Comparison of ENCODE assay signal across 35 cellular contexts in the genomic region with DNA sequence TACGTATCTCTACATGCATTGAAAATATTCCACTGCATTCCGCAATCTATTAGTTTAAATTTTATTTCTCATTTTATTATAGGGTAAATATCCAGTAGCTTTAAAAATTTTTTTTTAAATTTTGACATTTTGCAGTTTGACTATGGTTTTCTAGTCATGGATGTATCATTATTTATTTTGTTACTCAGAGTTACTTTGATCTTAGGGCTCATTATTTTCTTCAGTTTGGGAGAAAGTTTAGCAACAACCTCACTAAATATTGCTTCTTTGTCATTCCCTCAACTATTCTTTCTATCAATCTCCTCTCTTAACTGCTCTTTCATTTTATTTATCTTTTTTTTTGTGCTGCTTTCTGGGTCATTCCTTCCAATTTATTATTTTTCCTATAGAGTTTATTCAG.
A peak's percentile ranks its signal among the peaks of the same experiment; 100 is the strongest.
DNase-seq lines count a peak whose midpoint lies in the region; ATAC-seq and TF ChIP-seq lines count a peak whose summit lies in the region.
"Had no signal": no experiment of that assay in that cellular context is flagged by ENCODE, and none has a peak within 500 bp of the region (broad histone marks: within the 10 kb centered on the region; RNA-seq: fewer than 3 reads in every experiment).

No MANE protein-coding gene starts in this region.

- intact Hi-C loops in PC-3 (cut with micrococcal nuclease), result loop anchor here (1.0 to 5.0 kb wide), 3 partner anchors 19 to 118 kb away; no protein-coding TSS in a partner anchor

- POLR2A ChIA-PET in PC-3 (lab: Charles Lee; ENCODE audit: unreplicated experiment), result no interaction called here

- H3K79me2 ChIP-seq in PC-3 (ENCODE audit: low read length) (no peaks in the 10 kb centered on the region), neural progenitor cell (ENCODE audit: low read depth) (no peaks in the 10 kb centered on the region)

- ATAC-seq in PC-3, result peak; percentile 74
- no peak for ATAC-seq in stimulated activated naive B cell treated with anti-CD40 and anti-IgM and Interleukin-4, amounts not matched to agents 10 μg/mL and 1 μg/mL and 100 μg/mL, for 72 hours (replicated peaks)
- ATAC-seq: A549; CD8-positive, alpha-beta T cell had no signal

- H3K27ac Mint-ChIP-seq in nephron progenitor cell, result peak overlapping the region; percentile 79
- peak overlapping the region; percentile 58 for H3K27ac Mint-ChIP-seq in osteocyte (ENCODE audit: unreplicated experiment)
- H3K27ac Mint-ChIP-seq in stimulated activated naive B cell treated with anti-CD40 and anti-IgM and Interleukin-4, amounts not matched to agents 10 μg/mL and 1 μg/mL and 100 μg/mL, for 72 hours, result peak overlapping the region; percentile 22
- no peak overlapping the region for H3K27ac Mint-ChIP-seq in neural progenitor cell
- H3K27ac Mint-ChIP-seq: B cell; CD14-positive monocyte; CD4-positive, alpha-beta memory T cell; CD4-positive, alpha-beta T cell; CD4-positive, CD25-positive, alpha-beta regulatory T cell; CD8-positive, alpha-beta memory T cell; CD8-positive, alpha-beta T cell had no signal

- H3K4me2 ChIP-seq in PC-3 (ENCODE audit: low read length) (peak overlapping the region; percentile 68), neural progenitor cell (no peak overlapping the region)
- H3K4me2 ChIP-seq: A549; BLaER1; BLaER1 treated with 17β-estradiol and CSF1 and Interleukin-3, amounts not matched to agents 10 nM and 100 nM had no signal

- H3K9ac ChIP-seq in PC-3 (ENCODE audit: low read length), result peak overlapping the region; percentile 3; the same call in 1 of the 2 replicates
- no peak overlapping the region for H3K9ac ChIP-seq in neural progenitor cell
- H3K9ac ChIP-seq: BLaER1; BLaER1 treated with 17β-estradiol and CSF1 and Interleukin-3, amounts not matched to agents 10 nM and 100 nM had no signal

- CTCF ChIA-PET in PC-3 (lab: Charles Lee), result no interaction called here

- no peaks in the 10 kb centered on the region for H3K9me2 ChIP-seq in PC-3 (replicated peaks; ENCODE audit: low read length)

- H3K27me3 ChIP-seq in PC-3 (ENCODE audit: low read length) (no peaks in the 10 kb centered on the region), neural progenitor cell (no peaks in the 10 kb centered on the region)
- H3K27me3 ChIP-seq: BE2C; BLaER1; BLaER1 treated with 17β-estradiol and CSF1 and Interleukin-3, amounts not matched to agents 10 nM and 100 nM had no signal

- H3K4me1 ChIP-seq in PC-3 (ENCODE audit: insufficient read depth, low read length) (peaks cover 27% of the 10 kb centered on the region), neural progenitor cell (no peaks in the 10 kb centered on the region)
- H3K4me1 ChIP-seq: A549, BE2C, BLaER1, Caco-2 had no signal

- no peak overlapping the region; the same call in 1 of the 2 replicates for H2AFZ ChIP-seq in PC-3 (ENCODE audit: low read length)
- no peak overlapping the region for H2AFZ ChIP-seq in neural progenitor cell (replicated peaks)

- peak overlapping the region; percentile 8; the same call in 1 of the 2 replicates for H3K4me3 ChIP-seq in PC-3 (ENCODE audit: low read length)
- H3K4me3 ChIP-seq in neural progenitor cell, result no peak overlapping the region
- H3K4me3 ChIP-seq: A549; BLaER1; BLaER1 treated with 17β-estradiol and CSF1 and Interleukin-3, amounts not matched to agents 10 nM and 100 nM had no signal

- H3K4me1 Mint-ChIP-seq in nephron progenitor cell, result no peaks in the 10 kb centered on the region
- H3K4me1 Mint-ChIP-seq in osteocyte (ENCODE audit: unreplicated experiment), result peaks cover 46% of the 10 kb centered on the region
- peaks cover 6 to 19% of the 10 kb centered on the region in 2 donors for H3K4me1 Mint-ChIP-seq in stimulated activated naive B cell treated with anti-CD40 and anti-IgM and Interleukin-4, amounts not matched to agents 10 μg/mL and 1 μg/mL and 100 μg/mL, for 72 hours
- peaks cover 6% of the 10 kb centered on the region for H3K4me1 Mint-ChIP-seq in neural progenitor cell

- H3K9me3 ChIP-seq in PC-3 (ENCODE audit: low read length) (no peaks in the 10 kb centered on the region), neural progenitor cell (ENCODE audit: low read depth) (no peaks in the 10 kb centered on the region)
- H3K9me3 ChIP-seq: A549, BE2C, BLaER1, Caco-2 had no signal

- no peaks in the 10 kb centered on the region for H4K20me1 ChIP-seq in PC-3 (ENCODE audit: low read length)
- no peaks in the 10 kb centered on the region for H4K20me1 ChIP-seq in neural progenitor cell (ENCODE audit: low read depth)
- H4K20me1 ChIP-seq: BLaER1; BLaER1 treated with 17β-estradiol and CSF1 and Interleukin-3, amounts not matched to agents 10 nM and 100 nM had no signal

- H3K36me3 Mint-ChIP-seq in nephron progenitor cell (ENCODE audit: low read depth) (no peaks in the 10 kb centered on the region), osteocyte (ENCODE audit: unreplicated experiment) (no peaks in the 10 kb centered on the region), neural progenitor cell (no peaks in the 10 kb centered on the region)
- H3K36me3 Mint-ChIP-seq in stimulated activated naive B cell treated with anti-CD40 and anti-IgM and Interleukin-4, amounts not matched to agents 10 μg/mL and 1 μg/mL and 100 μg/mL, for 72 hours, result no peaks in the 10 kb centered on the region
- H3K36me3 Mint-ChIP-seq: CD14-positive monocyte; CD4-positive, alpha-beta memory T cell; CD4-positive, CD25-positive, alpha-beta regulatory T cell; CD8-positive, alpha-beta memory T cell; CD8-positive, alpha-beta T cell had no signal

- no peak overlapping the region for H3K4me3 Mint-ChIP-seq in nephron progenitor cell
- H3K4me3 Mint-ChIP-seq in osteocyte (ENCODE audit: unreplicated experiment), result no peak overlapping the region
- no peak overlapping the region for H3K4me3 Mint-ChIP-seq in stimulated activated naive B cell treated with anti-CD40 and anti-IgM and Interleukin-4, amounts not matched to agents 10 μg/mL and 1 μg/mL and 100 μg/mL, for 72 hours
- no peak overlapping the region for H3K4me3 Mint-ChIP-seq in neural progenitor cell
- H3K4me3 Mint-ChIP-seq: B cell; CD14-positive monocyte; CD4-positive, alpha-beta memory T cell; CD4-positive, alpha-beta T cell; CD8-positive, alpha-beta memory T cell; CD8-positive, alpha-beta T cell had no signal

- TF ChIP-seq CTCF in PC-3 (conservative IDR thresholded peaks at IDR 0.05; ENCODE audit: low read depth, low read length) (no peak), nephron progenitor cell (IDR thresholded peaks at IDR 0.05) (no peak), osteocyte (IDR thresholded peaks at IDR 0.05) (no peak), neural progenitor cell (IDR thresholded peaks at IDR 0.05) (no peak)

- no TSS peak for BruUV-seq in PC-3 (replicated peaks; lab: Mats Ljungman, UMichigan)

- H3K9me3 Mint-ChIP-seq in nephron progenitor cell (peaks cover under 1% of the 10 kb centered on the region), osteocyte (ENCODE audit: unreplicated experiment) (peaks cover under 1% of the 10 kb centered on the region), neural progenitor cell (peaks cover under 1% of the 10 kb centered on the region)
- H3K9me3 Mint-ChIP-seq in stimulated activated naive B cell treated with anti-CD40 and anti-IgM and Interleukin-4, amounts not matched to agents 10 μg/mL and 1 μg/mL and 100 μg/mL, for 72 hours, result peaks cover 0 to 3% of the 10 kb centered on the region in 2 donors
- H3K9me3 Mint-ChIP-seq: CD4-positive, alpha-beta T cell; CD8-positive, alpha-beta T cell had no signal

- H3K36me3 ChIP-seq in PC-3 (ENCODE audit: low read depth, low read length) (no peaks in the 10 kb centered on the region), neural progenitor cell (no peaks in the 10 kb centered on the region)
- H3K36me3 ChIP-seq: BE2C; BLaER1; BLaER1 treated with 17β-estradiol and CSF1 and Interleukin-3, amounts not matched to agents 10 nM and 100 nM had no signal

- peaks cover 4% of the 10 kb centered on the region for H3F3A ChIP-seq in PC-3 (ENCODE audit: low read length, unreplicated experiment)
- no peaks in the 10 kb centered on the region for H3F3A ChIP-seq in neural progenitor cell (ENCODE audit: low read depth)

- DNase-seq in PC-3 (peak; percentile 82), nephron progenitor cell (no peak), osteocyte (ENCODE audit: extremely low spot score, unreplicated experiment) (no peak), neural progenitor cell (ENCODE audit: low spot score) (no peak), amniotic stem cell (lab: John Stamatoyannopoulos, UW) (no peak)
- DNase-seq in stimulated activated naive B cell treated with anti-CD40 and anti-IgM and Interleukin-4, amounts not matched to agents 10 μg/mL and 1 μg/mL and 100 μg/mL, for 72 hours, result no peak
- no peak for DNase-seq in stimulated activated naive CD4-positive, alpha-beta T cell (lab: John Stamatoyannopoulos, UW)
- no peak for DNase-seq in effector CD8-positive, alpha-beta T cell (lab: John Stamatoyannopoulos, UW)
- DNase-seq: 8988T; ACHN; AML-193; BE2C; C1 segment of cervical spinal cord; Caco-2; Calu3; CD4-positive, alpha-beta memory T cell; CD4-positive, alpha-beta T cell; CD4-positive, CD25-positive, alpha-beta regulatory T cell; CD8-positive, alpha-beta memory T cell; CD8-positive, alpha-beta T cell; COR-L47; DMS 273 treated with DMSO at 0.1 percent for 48 hours; DMS153; DMS53; DMS79; DMS79 treated with DMSO at 0.1 percent for 48 hours; DND-41; EL had no signal

- peak overlapping the region; percentile 42 for H3K27ac ChIP-seq in PC-3 (ENCODE audit: low read length)
- no peak overlapping the region for H3K27ac ChIP-seq in neural progenitor cell
- H3K27ac ChIP-seq: 22Rv1; A549; BLaER1; BLaER1 treated with 17β-estradiol and CSF1 and Interleukin-3, amounts not matched to agents 10 nM and 100 nM; C4-2B had no signal

- H3K27me3 Mint-ChIP-seq in nephron progenitor cell (ENCODE audit: low read depth, poor library complexity) (no peaks in the 10 kb centered on the region), osteocyte (ENCODE audit: unreplicated experiment) (no peaks in the 10 kb centered on the region), neural progenitor cell (ENCODE audit: insufficient read depth, low read depth) (no peaks in the 10 kb centered on the region)
- H3K27me3 Mint-ChIP-seq in stimulated activated naive B cell treated with anti-CD40 and anti-IgM and Interleukin-4, amounts not matched to agents 10 μg/mL and 1 μg/mL and 100 μg/mL, for 72 hours, result peaks cover 0 to 3% of the 10 kb centered on the region in 2 donors
- H3K27me3 Mint-ChIP-seq: B cell; CD4-positive, alpha-beta T cell had no signal
